Comparison of ENCODE assay signal across 1 cellular context in the genomic region with DNA sequence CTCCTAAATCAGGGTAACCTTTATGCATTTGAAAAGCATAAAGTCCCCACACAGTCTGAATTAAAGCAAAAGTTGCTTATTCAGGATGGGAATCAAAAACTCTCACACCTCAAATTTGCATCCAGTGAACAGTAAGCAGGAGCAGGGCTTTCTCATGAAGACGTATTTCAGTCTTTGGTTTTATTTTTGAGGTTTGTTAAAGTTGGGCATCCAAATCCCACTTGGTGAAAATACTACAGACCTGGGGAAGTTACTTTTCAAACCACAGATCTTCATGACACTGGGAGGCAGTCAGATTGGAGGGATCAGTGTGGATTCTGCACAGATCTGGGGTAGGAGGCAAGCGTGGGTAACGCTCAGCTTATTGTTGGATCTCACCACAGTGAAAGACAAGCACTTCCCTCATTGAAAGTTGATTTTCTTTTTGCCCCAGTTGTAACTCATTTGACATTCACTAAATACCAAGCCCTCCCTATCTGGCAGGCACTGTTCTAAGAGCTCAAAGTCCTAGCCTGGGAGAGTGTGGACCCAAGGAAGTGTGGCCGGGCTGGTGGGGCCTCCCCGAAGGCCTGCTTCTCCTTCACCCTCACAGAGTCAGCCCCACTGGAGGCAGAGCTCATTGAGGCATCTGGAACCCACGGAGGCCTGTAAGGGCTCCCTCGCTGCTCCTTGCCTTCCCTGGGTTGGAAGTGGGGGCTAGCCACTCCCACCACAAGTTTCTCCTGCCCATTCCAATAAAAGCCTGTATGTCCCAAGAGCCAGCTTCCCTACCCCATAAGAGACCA.
A peak's percentile ranks its signal among the peaks of the same experiment; 100 is the strongest.
TF ChIP-seq lines count a peak whose summit lies in the region.

No MANE protein-coding gene starts in this region.

TF ChIP-seq in K562, 482 proteins besides CTCF, POLR2A, EP300 and RAD21:
- TF ChIP-seq KAT8 (IDR thresholded peaks at IDR 0.05; ENCODE audit: low read depth) (no peak), BACH1 (tag; IDR thresholded peaks at IDR 0.05) (0 out of 2 replicates have a peak, but pooled peaks have one; percentile 10)
